8 cellular contexts compared by ENCODE assay signal in genomic region chr19:54448774-54449700, GRCh38. TPM values are rescaled to one million over a fixed set of nuclear protein-coding genes. Genes with fewer than 3 reads are reported as not detected.
DNase-seq lines count a peak whose midpoint lies in the region; ATAC-seq and TF ChIP-seq lines count a peak whose summit lies in the region.

LENG8 (plus strand) TSS chr19:54449199; CDS start chr19:54451345, 2,146 bp downstream.

- peak; percentile 93 for ATAC-seq in activated T-helper 17 cell treated with anti-CD3 and anti-CD28 coated beads, Interleukin-2, amount 50 U/mL, for 72 hours (replicated peaks)
- peak; percentile 97 for ATAC-seq in natural killer cell treated with Interleukin-12 subunit alpha and Interleukin-12 subunit beta and Interleukin-15 and Interleukin-18, amount 100 ng/mL, for 72 hours
- ATAC-seq in stimulated activated naive CD8-positive, alpha-beta T cell treated with anti-CD3 and anti-CD28 coated beads, Interleukin-15, Interleukin-2, amounts not matched to agents 100 U/mL and 50 U/mL, for 24 hours = peak; percentile 90

- no peak for TF ChIP-seq CTCF in LNCaP clone FGC (IDR thresholded peaks at IDR 0.05; ENCODE audit: control insufficient read depth, extremely low read depth, insufficient read depth)
- no peak for TF ChIP-seq CTCF in RWPE1 (conservative IDR thresholded peaks at IDR 0.05; ENCODE audit: low read depth)
- TF ChIP-seq CTCF in fibroblast of mammary gland (conservative IDR thresholded peaks at IDR 0.05; ENCODE audit: control insufficient read depth, insufficient read depth, low read depth, low read length) = no peak

- POLR2A ChIA-PET in RWPE1 (lab: Yijun Ruan, JAX; ENCODE audit: low non-redundant PET) = interaction anchor here (0.5 to 1.7 kb wide), 7 partner anchors 10 to 274 kb away, joined by 3 to 11 read pairs (median 5); partner anchors contain the start of gene MBOAT7

- peak within 1 kb of the TSS; percentile 99 for H3K4me3 Mint-ChIP-seq in activated T-helper 17 cell treated with anti-CD3 and anti-CD28 coated beads, Interleukin-2, amount 50 U/mL, for 72 hours
- H3K4me3 Mint-ChIP-seq in natural killer cell treated with Interleukin-12 subunit alpha and Interleukin-12 subunit beta and Interleukin-15 and Interleukin-18, amount 100 ng/mL, for 72 hours = peak within 1 kb of the TSS; percentile 100

- peak within 1 kb of the TSS; percentile 92 for H3K27ac ChIP-seq in RWPE1

- DNase-seq in Daoy (ENCODE audit: low read depth) = peak; percentile 100
- DNase-seq in GOT3 (lab: John Stamatoyannopoulos, UW) = peak; percentile 92
- DNase-seq in LNCaP clone FGC (ENCODE audit: low read depth) = peak; percentile 93
- peak; percentile 97 for DNase-seq in RWPE1 (ENCODE audit: low spot score)
- DNase-seq in fibroblast of mammary gland (ENCODE audit: low read depth) = peak; percentile 98
- DNase-seq in natural killer cell treated with Interleukin-12 subunit alpha and Interleukin-12 subunit beta and Interleukin-15 and Interleukin-18, amount 100 ng/mL, for 72 hours (ENCODE audit: low spot score) = peak; percentile 98
- peak; percentile 96 for DNase-seq in stimulated activated naive CD8-positive, alpha-beta T cell treated with anti-CD3 and anti-CD28 coated beads, Interleukin-15, Interleukin-2, amounts not matched to agents 100 U/mL and 50 U/mL, for 24 hours

- H3K27me3 Mint-ChIP-seq in activated T-helper 17 cell treated with anti-CD3 and anti-CD28 coated beads, Interleukin-2, amount 50 U/mL, for 72 hours = no peaks in the 10 kb centered on the region
- H3K27me3 Mint-ChIP-seq in natural killer cell treated with Interleukin-12 subunit alpha and Interleukin-12 subunit beta and Interleukin-15 and Interleukin-18, amount 100 ng/mL, for 72 hours = no peaks in the 10 kb centered on the region

- peaks cover 90% of the 10 kb centered on the region for H3K36me3 Mint-ChIP-seq in activated T-helper 17 cell treated with anti-CD3 and anti-CD28 coated beads, Interleukin-2, amount 50 U/mL, for 72 hours (ENCODE audit: low read depth)
- peaks cover 27% of the 10 kb centered on the region for H3K36me3 Mint-ChIP-seq in natural killer cell treated with Interleukin-12 subunit alpha and Interleukin-12 subunit beta and Interleukin-15 and Interleukin-18, amount 100 ng/mL, for 72 hours

- peaks cover 26% of the 10 kb centered on the region for H3K4me1 Mint-ChIP-seq in activated T-helper 17 cell treated with anti-CD3 and anti-CD28 coated beads, Interleukin-2, amount 50 U/mL, for 72 hours
- H3K4me1 Mint-ChIP-seq in natural killer cell treated with Interleukin-12 subunit alpha and Interleukin-12 subunit beta and Interleukin-15 and Interleukin-18, amount 100 ng/mL, for 72 hours (ENCODE audit: low read depth in 2 of 2) = peaks cover 49 to 52% of the 10 kb centered on the region in 2 donors

- CTCF ChIA-PET in RWPE1 (lab: Yijun Ruan, JAX) = no interaction called here

- peak within 1 kb of the TSS; percentile 99 for H3K4me3 ChIP-seq in LNCaP clone FGC (ENCODE audit: low read depth, low read length)
- peak within 1 kb of the TSS; percentile 80 for H3K4me3 ChIP-seq in fibroblast of mammary gland (ENCODE audit: control insufficient read depth, low read depth, low read length)

- H3K9me3 Mint-ChIP-seq in activated T-helper 17 cell treated with anti-CD3 and anti-CD28 coated beads, Interleukin-2, amount 50 U/mL, for 72 hours = no peaks in the 10 kb centered on the region
- H3K9me3 Mint-ChIP-seq in natural killer cell treated with Interleukin-12 subunit alpha and Interleukin-12 subunit beta and Interleukin-15 and Interleukin-18, amount 100 ng/mL, for 72 hours = no peaks in the 10 kb centered on the region

- H3K27ac Mint-ChIP-seq in activated T-helper 17 cell treated with anti-CD3 and anti-CD28 coated beads, Interleukin-2, amount 50 U/mL, for 72 hours = peak within 1 kb of the TSS; percentile 99
- peak within 1 kb of the TSS; percentile 96 to 97 for H3K27ac Mint-ChIP-seq in natural killer cell treated with Interleukin-12 subunit alpha and Interleukin-12 subunit beta and Interleukin-15 and Interleukin-18, amount 100 ng/mL, for 72 hours

RNA-seq across cellular contexts. Expression of gene LENG8, which starts in this region (rescaled TPM):
- total RNA-seq in Daoy (2014; rRNA removed; shearing (Covaris generic)) = 5.1 and 9.0 TPM in 2 replicates
- 100 to 1,000 TPM; 153 to 200 TPM for total RNA-seq in activated T-helper 17 cell treated with anti-CD3 and anti-CD28 coated beads, Interleukin-2, amount 50 U/mL, for 72 hours
- 100 to 1,000 TPM; 205 to 292 TPM for total RNA-seq in natural killer cell treated with Interleukin-12 subunit alpha and Interleukin-12 subunit beta and Interleukin-15 and Interleukin-18, amount 100 ng/mL, for 72 hours

Comparison
In these comparisons a context has a peak if more than half of its experiments do, and no peak if none do; other contexts are left out.
1. Peak in every context shown above with its lines: DNase-seq, ATAC-seq, H3K4me3 ChIP-seq and H3K27ac ChIP-seq.
2. RNA of gene LENG8 (total RNA-seq): 205 to 292 TPM in natural killer cell treated with Interleukin-12 subunit alpha and Interleukin-12 subunit beta and Interleukin-15 and Interleukin-18, amount 100 ng/mL, for 72 hours and 153 to 200 TPM in activated T-helper 17 cell treated with anti-CD3 and anti-CD28 coated beads, Interleukin-2, amount 50 U/mL, for 72 hours; 5.1 to 9.0 TPM in Daoy; every median in the first group is over 10 times any median in the second.